15 cellular contexts compared by ENCODE assay signal in genomic region chr18:64380117-64380516, GRCh38.
DNase-seq lines count a peak whose midpoint lies in the region; ATAC-seq and TF ChIP-seq lines count a peak whose summit lies in the region.
"Had no signal": no experiment of that assay in that cellular context is flagged by ENCODE, and none has a peak within 500 bp of the region (broad histone marks: within the 10 kb centered on the region; RNA-seq: fewer than 3 reads in every experiment).

No MANE protein-coding gene starts in this region.

- H3K4me1 ChIP-seq in endodermal cell (ENCODE audit: control insufficient read depth, insufficient read depth, low read length), result no peaks in the 10 kb centered on the region
- no peaks in the 10 kb centered on the region for H3K4me1 ChIP-seq in SK-N-SH (ENCODE audit: control insufficient read depth in 1 of 2, insufficient read depth in 2 of 2, low read depth in 1 of 2, low read length in 1 of 2)
- H3K4me1 ChIP-seq: foreskin keratinocyte, left lung had no signal

- peak; percentile 99 for ATAC-seq in GM18519 (IDR thresholded peaks at IDR 0.05; ENCODE audit: low FRiP score, unreplicated experiment)
- ATAC-seq in GM21447 (IDR thresholded peaks at IDR 0.05; ENCODE audit: unreplicated experiment), result peak; percentile 94
- peak; percentile 96 for ATAC-seq in HG03039 (IDR thresholded peaks at IDR 0.05; ENCODE audit: unreplicated experiment)
- ATAC-seq: foreskin keratinocyte, left lung had no signal

- H3K9me2 ChIP-seq in SK-N-SH, result no peaks in the 10 kb centered on the region

- no peak overlapping the region for H3K4me3 Mint-ChIP-seq in endodermal cell
- H3K4me3 Mint-ChIP-seq: activated naive CD8-positive, alpha-beta T cell treated with anti-CD3 and anti-CD28 coated beads, Interleukin-2, amount 10 ng/mL, durations not matched to agents 7 days and 5 days had no signal

- H3K27me3 ChIP-seq in endodermal cell (ENCODE audit: control insufficient read depth, insufficient read depth, low read length, poor library complexity, severe bottlenecking), result no peaks in the 10 kb centered on the region
- H3K27me3 ChIP-seq in SK-N-SH (ENCODE audit: insufficient read depth), result no peaks in the 10 kb centered on the region
- H3K27me3 ChIP-seq: foreskin keratinocyte, left lung had no signal

- no peaks in the 10 kb centered on the region for H3K36me3 Mint-ChIP-seq in endodermal cell (ENCODE audit: low read depth)
- H3K36me3 Mint-ChIP-seq: activated naive CD8-positive, alpha-beta T cell treated with anti-CD3 and anti-CD28 coated beads, Interleukin-2, amount 10 ng/mL, durations not matched to agents 7 days and 5 days had no signal

- no peak overlapping the region for H3K4me2 ChIP-seq in SK-N-SH

- H3K4me3 ChIP-seq in endodermal cell (ENCODE audit: low read length), result no peak overlapping the region
- H3K4me3 ChIP-seq in SK-N-SH (ENCODE audit: low read depth in 2 of 2, low read length in 1 of 2), result no peak overlapping the region
- H3K4me3 ChIP-seq: left lung had no signal

- no peak for TF ChIP-seq RAD21 in SK-N-SH (IDR thresholded peaks at IDR 0.05; ENCODE audit: low read length)

- TF ChIP-seq CTCF in endodermal cell (conservative IDR thresholded peaks at IDR 0.05), result no peak
- no peak for TF ChIP-seq CTCF in SK-N-SH (IDR thresholded peaks at IDR 0.05)

- H3K4me1 Mint-ChIP-seq in endodermal cell, result peaks cover 16% of the 10 kb centered on the region
- H3K4me1 Mint-ChIP-seq: activated naive CD8-positive, alpha-beta T cell treated with anti-CD3 and anti-CD28 coated beads, Interleukin-2, amount 10 ng/mL, durations not matched to agents 7 days and 5 days had no signal

- H3K27me3 Mint-ChIP-seq in endodermal cell (ENCODE audit: insufficient read depth), result no peaks in the 10 kb centered on the region
- H3K27me3 Mint-ChIP-seq: activated naive CD8-positive, alpha-beta T cell treated with anti-CD3 and anti-CD28 coated beads, Interleukin-2, amount 10 ng/mL, durations not matched to agents 7 days and 5 days had no signal

- CTCF ChIA-PET in SK-N-SH (lab: Yijun Ruan, JAX), result no interaction called here

- peaks cover 6% of the 10 kb centered on the region for H3K9me3 Mint-ChIP-seq in endodermal cell

- TF ChIP-seq EP300 in SK-N-SH (IDR thresholded peaks at IDR 0.05; ENCODE audit: borderline replicate concordance in 1 of 2, low read depth in 1 of 2, low read length in 1 of 2), result no peak

- peak; percentile 9 for DNase-seq in NAMALWA (ENCODE audit: low spot score)
- no peak for DNase-seq in SK-N-DZ (ENCODE audit: low spot score)
- no peak for DNase-seq in NCI-H1048 (lab: John Stamatoyannopoulos, UW)
- DNase-seq in endodermal cell, result no peak
- no peak for DNase-seq in SK-N-SH
- DNase-seq: activated CD4-positive, alpha-beta T cell treated with anti-CD3 and anti-CD28 coated beads, Interleukin-2, amount 50 U/mL, for 48 hours; activated naive CD8-positive, alpha-beta T cell treated with anti-CD3 and anti-CD28 coated beads, Interleukin-2, amount 10 ng/mL, durations not matched to agents 7 days and 5 days; foreskin keratinocyte; left lung; NCI-H82; stimulated activated CD4-positive, alpha-beta T cell treated with anti-CD3 and anti-CD28 coated beads, Interleukin-2, amount 100 ng/mL, for 24 hours; SW 1271 had no signal

- no peak overlapping the region for H2AFZ ChIP-seq in SK-N-SH (ENCODE audit: low read depth)

- H3F3A ChIP-seq in SK-N-SH (replicated peaks; ENCODE audit: insufficient read depth), result no peaks in the 10 kb centered on the region

- H3K9me3 ChIP-seq in endodermal cell (ENCODE audit: control insufficient read depth, low read length), result peaks cover 5% of the 10 kb centered on the region
- H3K9me3 ChIP-seq in SK-N-SH, result peaks cover 7% of the 10 kb centered on the region; the same call in 1 of the 2 replicates

- H3K36me3 ChIP-seq in endodermal cell (ENCODE audit: control insufficient read depth, insufficient read depth, low read length) (no peaks in the 10 kb centered on the region), SK-N-SH (replicated peaks in 1 of 2; ENCODE audit: control insufficient read depth in 1 of 2, insufficient read depth in 2 of 2, low read length in 1 of 2) (no peaks in the 10 kb centered on the region)
- H3K36me3 ChIP-seq: left lung had no signal

- H4K20me1 ChIP-seq in SK-N-SH (ENCODE audit: insufficient read depth), result no peaks in the 10 kb centered on the region

- H3K27ac Mint-ChIP-seq in endodermal cell, result no peak overlapping the region
- H3K27ac Mint-ChIP-seq: activated naive CD8-positive, alpha-beta T cell treated with anti-CD3 and anti-CD28 coated beads, Interleukin-2, amount 10 ng/mL, durations not matched to agents 7 days and 5 days had no signal

- POLR2A ChIA-PET in SK-N-SH (lab: Yijun Ruan, JAX), result no interaction called here

- WGBS in endodermal cell (ENCODE audit: insufficient coverage in 1 of 2, insufficient read length in 1 of 2), 2 experiments, result 100% methylated on average over 1 of the region's 1 CpG; no CpG with 5 or more reads in 1 of the 2 experiments
- 3% methylated on average over 1 of the region's 1 CpG for WGBS in SK-N-SH (ENCODE audit: low lambda C conversion rate)

- H3K9ac ChIP-seq in endodermal cell (ENCODE audit: extremely low read depth, low read length, poor library complexity, severe bottlenecking), result no peak overlapping the region
- H3K9ac ChIP-seq in SK-N-SH, result no peak overlapping the region

- H3K79me2 ChIP-seq in SK-N-SH (ENCODE audit: insufficient read depth), result no peaks in the 10 kb centered on the region

- H3K27ac ChIP-seq in endodermal cell (ENCODE audit: low read depth, low read length) (no peak overlapping the region), SK-N-SH (ENCODE audit: low read depth in 2 of 2, low read length in 1 of 2) (no peak overlapping the region)
- H3K27ac ChIP-seq: foreskin keratinocyte, left lung had no signal

TF ChIP-seq in SK-N-SH, 30 proteins besides CTCF, POLR2A, EP300 and RAD21 (continues in another document):
- TF ChIP-seq RFX5 (IDR thresholded peaks at IDR 0.05; ENCODE audit: low read length) (no peak), GABPA (IDR thresholded peaks at IDR 0.05; ENCODE audit: low read depth) (no peak), RCOR1 (IDR thresholded peaks at IDR 0.05; ENCODE audit: low read length) (no peak), MXI1 (IDR thresholded peaks at IDR 0.05; ENCODE audit: low read depth, low read length) (no peak), SMC3 (IDR thresholded peaks at IDR 0.05; ENCODE audit: low read depth, low read length) (no peak), EZH2phosphoT487 (IDR thresholded peaks at IDR 0.05; ENCODE audit: borderline replicate concordance, low read depth) (no peak), USF1 (IDR thresholded peaks at IDR 0.05; ENCODE audit: borderline replicate concordance, low read depth) (no peak), ELF1 (IDR thresholded peaks at IDR 0.05) (no peak), NFIC (IDR thresholded peaks at IDR 0.05; ENCODE audit: borderline replicate concordance) (no peak), MAX (IDR thresholded peaks at IDR 0.05; ENCODE audit: low read depth) (no peak), NRF1 (IDR thresholded peaks at IDR 0.05; ENCODE audit: low read depth, low read length) (no peak), JUND (IDR thresholded peaks at IDR 0.05) (no peak), YY1 (IDR thresholded peaks at IDR 0.05; ENCODE audit: low read depth) (no peak), TCF12 (IDR thresholded peaks at IDR 0.05) (no peak)
- TF ChIP-seq, protein P1, sequence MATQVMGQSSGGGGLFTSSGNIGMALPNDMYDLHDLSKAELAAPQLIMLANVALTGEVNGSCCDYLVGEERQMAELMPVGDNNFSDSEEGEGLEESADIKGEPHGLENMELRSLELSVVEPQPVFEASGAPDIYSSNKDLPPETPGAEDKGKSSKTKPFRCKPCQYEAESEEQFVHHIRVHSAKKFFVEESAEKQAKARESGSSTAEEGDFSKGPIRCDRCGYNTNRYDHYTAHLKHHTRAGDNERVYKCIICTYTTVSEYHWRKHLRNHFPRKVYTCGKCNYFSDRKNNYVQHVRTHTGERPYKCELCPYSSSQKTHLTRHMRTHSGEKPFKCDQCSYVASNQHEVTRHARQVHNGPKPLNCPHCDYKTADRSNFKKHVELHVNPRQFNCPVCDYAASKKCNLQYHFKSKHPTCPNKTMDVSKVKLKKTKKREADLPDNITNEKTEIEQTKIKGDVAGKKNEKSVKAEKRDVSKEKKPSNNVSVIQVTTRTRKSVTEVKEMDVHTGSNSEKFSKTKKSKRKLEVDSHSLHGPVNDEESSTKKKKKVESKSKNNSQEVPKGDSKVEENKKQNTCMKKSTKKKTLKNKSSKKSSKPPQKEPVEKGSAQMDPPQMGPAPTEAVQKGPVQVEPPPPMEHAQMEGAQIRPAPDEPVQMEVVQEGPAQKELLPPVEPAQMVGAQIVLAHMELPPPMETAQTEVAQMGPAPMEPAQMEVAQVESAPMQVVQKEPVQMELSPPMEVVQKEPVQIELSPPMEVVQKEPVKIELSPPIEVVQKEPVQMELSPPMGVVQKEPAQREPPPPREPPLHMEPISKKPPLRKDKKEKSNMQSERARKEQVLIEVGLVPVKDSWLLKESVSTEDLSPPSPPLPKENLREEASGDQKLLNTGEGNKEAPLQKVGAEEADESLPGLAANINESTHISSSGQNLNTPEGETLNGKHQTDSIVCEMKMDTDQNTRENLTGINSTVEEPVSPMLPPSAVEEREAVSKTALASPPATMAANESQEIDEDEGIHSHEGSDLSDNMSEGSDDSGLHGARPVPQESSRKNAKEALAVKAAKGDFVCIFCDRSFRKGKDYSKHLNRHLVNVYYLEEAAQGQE (IDR thresholded peaks at IDR 0.05; ENCODE audit: low read depth, low read length), result no peak
- TF ChIP-seq, protein P2, sequence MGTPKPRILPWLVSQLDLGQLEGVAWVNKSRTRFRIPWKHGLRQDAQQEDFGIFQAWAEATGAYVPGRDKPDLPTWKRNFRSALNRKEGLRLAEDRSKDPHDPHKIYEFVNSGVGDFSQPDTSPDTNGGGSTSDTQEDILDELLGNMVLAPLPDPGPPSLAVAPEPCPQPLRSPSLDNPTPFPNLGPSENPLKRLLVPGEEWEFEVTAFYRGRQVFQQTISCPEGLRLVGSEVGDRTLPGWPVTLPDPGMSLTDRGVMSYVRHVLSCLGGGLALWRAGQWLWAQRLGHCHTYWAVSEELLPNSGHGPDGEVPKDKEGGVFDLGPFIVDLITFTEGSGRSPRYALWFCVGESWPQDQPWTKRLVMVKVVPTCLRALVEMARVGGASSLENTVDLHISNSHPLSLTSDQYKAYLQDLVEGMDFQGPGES (IDR thresholded peaks at IDR 0.05; ENCODE audit: low read depth, low read length), result no peak
